In the genomic region with DNA sequence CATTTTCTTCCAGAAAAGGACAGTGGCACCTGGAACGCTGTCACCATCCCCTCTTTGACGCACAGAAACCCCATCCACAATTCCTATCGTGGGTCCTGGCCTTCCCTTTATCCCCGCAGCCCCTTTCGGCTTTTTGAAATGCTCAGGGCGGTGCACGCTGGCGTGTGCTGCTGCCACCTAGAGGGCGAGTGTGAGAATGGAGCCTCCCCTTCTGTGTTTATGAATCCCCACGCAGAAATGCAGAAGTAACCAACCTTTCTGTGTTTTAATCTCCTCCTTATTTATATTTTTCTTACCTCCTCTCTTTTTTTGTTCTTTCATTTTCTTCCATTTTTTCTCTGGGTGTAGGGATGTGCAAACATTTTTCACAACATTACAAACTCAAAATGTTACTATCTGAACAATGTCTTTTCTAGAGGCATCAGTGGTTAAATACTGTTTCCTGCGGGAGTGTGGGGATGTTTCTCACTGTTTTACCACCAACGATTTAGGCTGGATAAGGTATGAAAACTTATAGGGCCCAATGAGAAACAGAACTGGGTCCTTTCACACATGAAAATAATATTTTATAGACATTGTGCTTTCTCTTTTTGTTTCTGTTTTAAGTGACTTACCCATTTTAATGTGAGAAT, we compare ENCODE assay signal across 8 cellular contexts. TPM values are rescaled to one million over a fixed set of nuclear protein-coding genes. Genes with fewer than 3 reads are reported as not detected.
DNase-seq lines count a peak whose midpoint lies in the region; ATAC-seq and TF ChIP-seq lines count a peak whose summit lies in the region.

No MANE protein-coding gene starts in this region.

- H3K4me3 Mint-ChIP-seq in activated CD4-positive, alpha-beta T cell treated with anti-CD3 and anti-CD28 coated beads, Interleukin-2, amount 10 ng/mL, durations not matched to agents 7 days and 5 days = no peak overlapping the region

- no peaks in the 10 kb centered on the region for H3K27me3 ChIP-seq in mucosa of rectum (ENCODE audit: control insufficient read depth in 2 of 2, insufficient read depth in 2 of 2, low read length in 2 of 2)

- no peaks in the 10 kb centered on the region for H3K9me3 Mint-ChIP-seq in activated CD4-positive, alpha-beta T cell treated with anti-CD3 and anti-CD28 coated beads, Interleukin-2, amount 10 ng/mL, durations not matched to agents 7 days and 5 days

- H3K4me1 Mint-ChIP-seq in activated CD4-positive, alpha-beta T cell treated with anti-CD3 and anti-CD28 coated beads, Interleukin-2, amount 10 ng/mL, durations not matched to agents 7 days and 5 days = peaks cover 11% of the 10 kb centered on the region

- no peak overlapping the region for H3K27ac Mint-ChIP-seq in activated CD4-positive, alpha-beta T cell treated with anti-CD3 and anti-CD28 coated beads, Interleukin-2, amount 10 ng/mL, durations not matched to agents 7 days and 5 days

- no peaks in the 10 kb centered on the region for H3K9me3 ChIP-seq in mucosa of rectum (ENCODE audit: control insufficient read depth in 2 of 2, low read length in 2 of 2)

- DNase-seq in AG09319 (ENCODE audit: extremely low read depth, low read depth) (no peak), NCI-H2196 treated with DMSO at 0.1 percent for 48 hours (lab: John Stamatoyannopoulos, UW; ENCODE audit: unreplicated experiment) (peak; percentile 2)
- peak; percentile 64 for DNase-seq in activated CD4-positive, alpha-beta T cell treated with anti-CD3 and anti-CD28 coated beads, Interleukin-2, amount 10 ng/mL, durations not matched to agents 7 days and 5 days
- DNase-seq in effector CD8-positive, alpha-beta T cell (lab: John Stamatoyannopoulos, UW) = peak; percentile 37
- DNase-seq in stimulated activated CD8-positive, alpha-beta memory T cell treated with anti-CD3 and anti-CD28 coated beads, Interleukin-7, amount 100 ng/mL, for 1 hour (ENCODE audit: low read depth in 2 of 2) = peak; percentile 32 to 44

- peak overlapping the region; percentile 21 to 67 for H3K4me3 ChIP-seq in mucosa of rectum (ENCODE audit: low read length in 2 of 2)

- H3K27ac ChIP-seq in mucosa of rectum (ENCODE audit: low read depth in 2 of 2, low read length in 2 of 2) = no peak overlapping the region

- H3K9ac ChIP-seq in mucosa of rectum (ENCODE audit: low read depth in 1 of 2, low read length in 2 of 2) = peak overlapping the region; percentile 1 to 27

- peak; percentile 77 for ATAC-seq in GM18517 (IDR thresholded peaks at IDR 0.05; ENCODE audit: unreplicated experiment)
- peak; percentile 90 for ATAC-seq in HG03025 (IDR thresholded peaks at IDR 0.05; ENCODE audit: low FRiP score, unreplicated experiment)

- H3K4me1 ChIP-seq in mucosa of rectum (ENCODE audit: control insufficient read depth in 2 of 2, insufficient read depth in 2 of 2, low read length in 2 of 2) = no peaks in the 10 kb centered on the region

- H3K36me3 ChIP-seq in mucosa of rectum (ENCODE audit: control insufficient read depth in 2 of 2, insufficient read depth in 2 of 2, low read length in 2 of 2) = no peaks in the 10 kb centered on the region

- TF ChIP-seq CTCF in AG09319 (IDR thresholded peaks at IDR 0.05; ENCODE audit: low read depth, low read length) = peak; percentile 100

- H3K36me3 Mint-ChIP-seq in activated CD4-positive, alpha-beta T cell treated with anti-CD3 and anti-CD28 coated beads, Interleukin-2, amount 10 ng/mL, durations not matched to agents 7 days and 5 days (ENCODE audit: low read depth) = no peaks in the 10 kb centered on the region

- POLR2A ChIA-PET in activated CD4-positive, alpha-beta T cell treated with anti-CD3 and anti-CD28 coated beads, Interleukin-2, amount 10 ng/mL, durations not matched to agents 7 days and 5 days (lab: Charles Lee) = no interaction called here

- no peaks in the 10 kb centered on the region for H3K27me3 Mint-ChIP-seq in activated CD4-positive, alpha-beta T cell treated with anti-CD3 and anti-CD28 coated beads, Interleukin-2, amount 10 ng/mL, durations not matched to agents 7 days and 5 days

- CTCF ChIA-PET in activated CD4-positive, alpha-beta T cell treated with anti-CD3 and anti-CD28 coated beads, Interleukin-2, amount 10 ng/mL, durations not matched to agents 7 days and 5 days (lab: Charles Lee) = no interaction called here

RNA-seq across cellular contexts. Expression of a gene that starts 50.0 kb away (rescaled TPM):
- total RNA-seq in activated CD4-positive, alpha-beta T cell treated with anti-CD3 and anti-CD28 coated beads, Interleukin-2, amount 10 ng/mL, durations not matched to agents 7 days and 5 days = 10 to 100 TPM; 28.8 to 31.2 TPM
